Comparison of ENCODE assay signal across 8 cellular contexts in the genomic region with DNA sequence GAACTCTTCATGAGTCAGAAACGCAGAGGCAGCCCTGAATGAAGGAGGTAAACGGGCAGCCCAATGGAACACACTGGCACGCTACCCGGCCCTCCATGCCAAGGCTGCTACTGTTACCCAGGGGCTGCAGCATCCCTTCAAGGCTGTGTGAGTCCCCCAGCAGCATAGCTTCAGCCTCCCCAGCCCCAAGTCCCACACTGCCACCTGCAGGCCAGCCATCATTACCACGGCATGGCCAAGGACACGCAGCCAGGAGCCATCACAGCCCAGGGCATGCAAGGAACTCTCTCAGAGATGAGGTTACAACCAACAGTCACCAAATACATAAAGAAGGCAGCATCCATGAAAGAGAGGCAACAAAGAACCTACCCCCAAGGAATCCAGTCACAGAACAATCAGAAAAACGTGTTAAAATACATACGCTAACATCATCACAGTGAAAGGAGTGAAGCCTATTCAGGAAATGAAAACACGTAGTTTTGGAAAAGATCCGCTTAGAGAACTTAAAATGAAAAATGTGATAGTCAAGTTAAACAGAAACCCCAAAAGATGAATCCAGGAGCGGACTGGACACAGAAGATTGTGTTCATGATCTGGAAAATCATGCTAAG. TPM values are rescaled to one million over a fixed set of nuclear protein-coding genes. Genes with fewer than 3 reads are reported as not detected.
DNase-seq lines count a peak whose midpoint lies in the region; ATAC-seq and TF ChIP-seq lines count a peak whose summit lies in the region.

No MANE protein-coding gene starts in this region.

- peaks cover 4% of the 10 kb centered on the region for H3K27me3 ChIP-seq in kidney epithelial cell (ENCODE audit: control insufficient read depth, insufficient read depth, low read length)

- no peaks in the 10 kb centered on the region for H3K36me3 ChIP-seq in kidney epithelial cell (ENCODE audit: control insufficient read depth, insufficient read depth, low read length)

- H3K4me3 Mint-ChIP-seq in activated naive CD8-positive, alpha-beta T cell treated with anti-CD3 and anti-CD28 coated beads for 36 hours, result no peak overlapping the region

- peak; percentile 36 for DNase-seq in DMS53 treated with DMSO at 0.1 percent for 48 hours (lab: John Stamatoyannopoulos, UW; ENCODE audit: unreplicated experiment)
- DNase-seq in KG1 (lab: John Stamatoyannopoulos, UW), result peak; percentile 21
- DNase-seq in SK-N-DZ (ENCODE audit: low spot score), result peak; percentile 52
- DNase-seq in activated naive CD8-positive, alpha-beta T cell treated with anti-CD3 and anti-CD28 coated beads for 36 hours, result peak; percentile 64
- DNase-seq in kidney epithelial cell (ENCODE audit: low read depth), result no peak
- peak; percentile 13 for DNase-seq in stimulated activated CD8-positive, alpha-beta memory T cell treated with anti-CD3 and anti-CD28 coated beads, Interleukin-15, amount 100 ng/mL, for 24 hours (ENCODE audit: low read depth)
- no peak for DNase-seq in GOT3 (lab: John Stamatoyannopoulos, UW)

- no peaks in the 10 kb centered on the region for H3K36me3 Mint-ChIP-seq in activated naive CD8-positive, alpha-beta T cell treated with anti-CD3 and anti-CD28 coated beads for 36 hours

- peak; percentile 67 for TF ChIP-seq CTCF in kidney epithelial cell (IDR thresholded peaks at IDR 0.05; ENCODE audit: insufficient read depth, low read length, poor library complexity, severe bottlenecking)

- no peak for ATAC-seq in GM21529 (IDR thresholded peaks at IDR 0.05; ENCODE audit: unreplicated experiment)

- H3K4me1 Mint-ChIP-seq in activated naive CD8-positive, alpha-beta T cell treated with anti-CD3 and anti-CD28 coated beads for 36 hours, result peaks cover 2% of the 10 kb centered on the region

- H3K9me3 Mint-ChIP-seq in activated naive CD8-positive, alpha-beta T cell treated with anti-CD3 and anti-CD28 coated beads for 36 hours, result no peaks in the 10 kb centered on the region

- peaks cover 16% of the 10 kb centered on the region for H3K27me3 Mint-ChIP-seq in activated naive CD8-positive, alpha-beta T cell treated with anti-CD3 and anti-CD28 coated beads for 36 hours

- H3K27ac Mint-ChIP-seq in activated naive CD8-positive, alpha-beta T cell treated with anti-CD3 and anti-CD28 coated beads for 36 hours, result no peak overlapping the region

- H3K4me3 ChIP-seq in kidney epithelial cell (ENCODE audit: low read depth, low read length), result no peak overlapping the region

RNA-seq across cellular contexts. Expression of gene PLA2G4F, which starts 22.4 kb away (rescaled TPM):
- not detected in 2 replicates for polyA plus RNA-seq in SK-N-DZ (2014; cell fraction: cytosol; rRNA removed)
- polyA plus RNA-seq in SK-N-DZ (2014; cell fraction: nucleus; rRNA removed), result not detected in 2 replicates
- not detected for total RNA-seq in activated naive CD8-positive, alpha-beta T cell treated with anti-CD3 and anti-CD28 coated beads for 36 hours
- total RNA-seq in kidney epithelial cell, result 0.84 and 5.2 TPM in 2 replicates

RNA-seq across cellular contexts. Expression of gene PLA2G4D, which starts 39.6 kb away (rescaled TPM):
- not detected in 2 replicates for polyA plus RNA-seq in SK-N-DZ (2014; cell fraction: cytosol; rRNA removed)
- not detected in 2 replicates for polyA plus RNA-seq in SK-N-DZ (2014; cell fraction: nucleus; rRNA removed)
- not detected for total RNA-seq in activated naive CD8-positive, alpha-beta T cell treated with anti-CD3 and anti-CD28 coated beads for 36 hours
- not detected in 2 replicates for total RNA-seq in kidney epithelial cell

Comparison
In these comparisons a context has a peak if more than half of its experiments do, and no peak if none do; other contexts are left out.
1. DNase-seq: peak in DMS53 treated with DMSO at 0.1 percent for 48 hours (single experiment), KG1 (single experiment), SK-N-DZ (single experiment), activated naive CD8-positive, alpha-beta T cell treated with anti-CD3 and anti-CD28 coated beads for 36 hours (single experiment) and stimulated activated CD8-positive, alpha-beta memory T cell treated with anti-CD3 and anti-CD28 coated beads, Interleukin-15, amount 100 ng/mL, for 24 hours (single experiment); none in kidney epithelial cell (single experiment) and GOT3 (single experiment).